Comparison of ENCODE assay signal across 20 cellular contexts in genomic region chr19:53951947-53952346, GRCh38. TPM values are rescaled to one million over a fixed set of nuclear protein-coding genes. Genes with fewer than 3 reads are reported as not detected.
DNase-seq lines count a peak whose midpoint lies in the region; ATAC-seq and TF ChIP-seq lines count a peak whose summit lies in the region.
"Had no signal": no experiment of that assay in that cellular context is flagged by ENCODE, and none has a peak within 500 bp of the region (broad histone marks: within the 10 kb centered on the region; RNA-seq: fewer than 3 reads in every experiment).

No MANE protein-coding gene starts in this region.

- H3K79me1 ChIP-seq in trophoblast cell (ENCODE audit: low read length): no peaks in the 10 kb centered on the region

- no peak overlapping the region for H2BK120ac ChIP-seq in trophoblast cell (ENCODE audit: insufficient read depth, low read length, poor library complexity)

- TF ChIP-seq CTCF in endothelial cell (IDR thresholded peaks at IDR 0.05; ENCODE audit: unreplicated experiment): no peak

- no peaks in the 10 kb centered on the region for H3K9me3 Mint-ChIP-seq in endothelial cell (ENCODE audit: unreplicated experiment)

- no peaks in the 10 kb centered on the region for H4K20me1 ChIP-seq in BLaER1 treated with 17β-estradiol and CSF1 and Interleukin-3, amounts not matched to agents 10 nM and 100 nM

- no peak overlapping the region for H4K8ac ChIP-seq in trophoblast cell (ENCODE audit: low read depth, low read length)

- no peak overlapping the region for H3K18ac ChIP-seq in trophoblast cell (ENCODE audit: low read length)

- peaks cover 13% of the 10 kb centered on the region for H3K4me1 Mint-ChIP-seq in endothelial cell (ENCODE audit: unreplicated experiment)
- H3K4me1 Mint-ChIP-seq: CD4-positive, CD25-positive, alpha-beta regulatory T cell; CD8-positive, alpha-beta memory T cell had no signal

- no CpG with 5 or more reads among the region's 9 CpGs for WGBS in trophoblast cell (ENCODE audit: extremely low coverage, insufficient coverage, insufficient read length)

- no peak overlapping the region for H2AFZ ChIP-seq in trophoblast cell (ENCODE audit: insufficient read depth, low read length, poor library complexity)

- peaks cover 15 to 29% (median 25%) of the 10 kb centered on the region in 10 experiments for H3K4me1 ChIP-seq in BLaER1 treated with 17β-estradiol and CSF1 and Interleukin-3, amounts not matched to agents 10 nM and 100 nM
- H3K4me1 ChIP-seq in trophoblast cell (ENCODE audit: control insufficient read depth in 1 of 2, insufficient read depth in 2 of 2, low read length in 2 of 2): no peaks in the 10 kb centered on the region

- H3K79me2 ChIP-seq in trophoblast cell (ENCODE audit: control insufficient read depth, insufficient read depth, low read length, poor library complexity): no peaks in the 10 kb centered on the region

- H2BK12ac ChIP-seq in trophoblast cell (ENCODE audit: low read length): no peak overlapping the region

- H3K27me3 Mint-ChIP-seq in endothelial cell (ENCODE audit: unreplicated experiment): peaks cover 5% of the 10 kb centered on the region

- H3K4me2 ChIP-seq in BLaER1 treated with 17β-estradiol and CSF1 and Interleukin-3, amounts not matched to agents 10 nM and 100 nM: peak overlapping the region; percentile 53 to 74 (median 66)
- H3K4me2 ChIP-seq in trophoblast cell (ENCODE audit: low read length): no peak overlapping the region
- H3K4me2 ChIP-seq: KMS-11 had no signal

- H3K27me3 ChIP-seq in BLaER1 treated with 17β-estradiol and CSF1 and Interleukin-3, amounts not matched to agents 10 nM and 100 nM: peaks cover under 1 to 13% (median 11%) of the 10 kb centered on the region in 11 experiments
- H3K27me3 ChIP-seq in trophoblast cell (ENCODE audit: insufficient read depth, low read length): no peaks in the 10 kb centered on the region

- CTCF ChIA-PET in HEK293T (lab: Yijun Ruan, JAX): interaction anchor here (1.3 kb wide), 1 partner anchor 10 kb away, joined by 3 read pairs; no protein-coding TSS in a partner anchor

- no peak overlapping the region for H4K91ac ChIP-seq in trophoblast cell (ENCODE audit: low read depth, low read length)

- H3K9me3 ChIP-seq in BLaER1 treated with 17β-estradiol and CSF1 and Interleukin-3, amounts not matched to agents 10 nM and 100 nM (replicated peaks in 1 of 11): no peaks in the 10 kb centered on the region; a peak in 1 of 22 replicates
- H3K9me3 ChIP-seq in trophoblast cell (ENCODE audit: insufficient read depth, low read depth, low read length): peaks cover 2% of the 10 kb centered on the region

- H3K23ac ChIP-seq in trophoblast cell (ENCODE audit: low read length): peak overlapping the region; percentile 22

- peak overlapping the region in 9 of 11 experiments; percentile 41 to 72 (median 61); a peak in 16 of 22 replicates for H3K27ac ChIP-seq in BLaER1 treated with 17β-estradiol and CSF1 and Interleukin-3, amounts not matched to agents 10 nM and 100 nM
- H3K27ac ChIP-seq in trophoblast cell (ENCODE audit: low read depth, low read length): no peak overlapping the region
- H3K27ac ChIP-seq: KMS-11 had no signal

- H3K4me3 ChIP-seq in BLaER1 treated with 17β-estradiol and CSF1 and Interleukin-3, amounts not matched to agents 10 nM and 100 nM: no peak overlapping the region
- H3K4me3 ChIP-seq in trophoblast cell (ENCODE audit: low read depth, low read length): no peak overlapping the region
- H3K4me3 ChIP-seq: GM12878 had no signal

- no peak for ATAC-seq in HG02885 (IDR thresholded peaks at IDR 0.05; ENCODE audit: poor library complexity, unreplicated experiment)
- ATAC-seq in GM21390 (IDR thresholded peaks at IDR 0.05; ENCODE audit: unreplicated experiment): no peak
- ATAC-seq: GM12878 had no signal

- no peak overlapping the region for H2BK5ac ChIP-seq in trophoblast cell (ENCODE audit: low read depth, low read length, poor library complexity)

- H4K12ac ChIP-seq in trophoblast cell (ENCODE audit: low read depth, low read length): no peak overlapping the region

- peak overlapping the region; percentile 76 for H3K27ac Mint-ChIP-seq in endothelial cell (ENCODE audit: unreplicated experiment)
- H3K27ac Mint-ChIP-seq: CD4-positive, CD25-positive, alpha-beta regulatory T cell; CD8-positive, alpha-beta memory T cell had no signal

- H3K4me3 Mint-ChIP-seq in endothelial cell (ENCODE audit: unreplicated experiment): peak overlapping the region; percentile 33
- H3K4me3 Mint-ChIP-seq: CD4-positive, CD25-positive, alpha-beta regulatory T cell; CD8-positive, alpha-beta memory T cell had no signal

- no peak for DNase-seq in HEK293T (ENCODE audit: extremely low spot score)
- no peak for DNase-seq in endothelial cell (ENCODE audit: low spot score)
- no peak for DNase-seq in trophoblast cell
- no peak for DNase-seq in SIG-M5 (lab: John Stamatoyannopoulos, UW)
- DNase-seq in NCI-H146 treated with DMSO at 0.1 percent for 48 hours (lab: John Stamatoyannopoulos, UW; ENCODE audit: unreplicated experiment): no peak
- DNase-seq: AML-193; CD4-positive, CD25-positive, alpha-beta regulatory T cell; CD8-positive, alpha-beta memory T cell; COR-L47; DMS 273 treated with DMSO at 0.1 percent for 48 hours; DMS53; DND-41; EL had no signal

- no peaks in the 10 kb centered on the region for H3K36me3 ChIP-seq in BLaER1 treated with 17β-estradiol and CSF1 and Interleukin-3, amounts not matched to agents 10 nM and 100 nM
- no peaks in the 10 kb centered on the region for H3K36me3 ChIP-seq in trophoblast cell (ENCODE audit: control insufficient read depth in 1 of 2, insufficient read depth in 2 of 2, low read length in 2 of 2)

- no peak overlapping the region for H2AK5ac ChIP-seq in trophoblast cell (ENCODE audit: low read length)

- POLR2A ChIA-PET in HEK293T (lab: Yijun Ruan, JAX): interaction anchor here (1.0 kb wide), 1 partner anchor 73 kb away, joined by 4 read pairs; no protein-coding TSS in a partner anchor

- H3K14ac ChIP-seq in trophoblast cell (ENCODE audit: low read length): no peak overlapping the region

- no peak overlapping the region for H3K4ac ChIP-seq in trophoblast cell (ENCODE audit: low read depth, low read length)

- peaks cover 3% of the 10 kb centered on the region for H3K36me3 Mint-ChIP-seq in endothelial cell (ENCODE audit: low read depth, unreplicated experiment)
- H3K36me3 Mint-ChIP-seq: CD4-positive, CD25-positive, alpha-beta regulatory T cell; CD8-positive, alpha-beta memory T cell had no signal

- peak overlapping the region in 4 of 11 experiments; percentile 21 to 51 (median 39); a peak in 2 of 22 replicates for H3K9ac ChIP-seq in BLaER1 treated with 17β-estradiol and CSF1 and Interleukin-3, amounts not matched to agents 10 nM and 100 nM
- no peak overlapping the region for H3K9ac ChIP-seq in trophoblast cell (ENCODE audit: low read length)
- H3K9ac ChIP-seq: KMS-11 had no signal

TF ChIP-seq in HEK293T, 16 proteins besides CTCF, POLR2A, EP300 and RAD21:
- peak; percentile 25; the same call in 1 of the 2 replicates for TF ChIP-seq PKNOX1 (IDR thresholded peaks at IDR 0.05)
- TF ChIP-seq FOXK2 (IDR thresholded peaks at IDR 0.05): no peak

RNA-seq across cellular contexts. Expression of gene CACNG8, which starts 10.8 kb away (rescaled TPM):
- total RNA-seq in endothelial cell (ENCODE audit: unreplicated experiment): 12.9 TPM
- polyA plus RNA-seq in trophoblast cell (2013): 0.06 and 0.10 TPM in 2 replicates
- total RNA-seq: CD4-positive, CD25-positive, alpha-beta regulatory T cell; CD8-positive, alpha-beta memory T cell; GM12878 had no signal
- polyA plus RNA-seq: CD4-positive, CD25-positive, alpha-beta regulatory T cell; CD8-positive, alpha-beta memory T cell; GM12878 had no signal

RNA-seq across cellular contexts. Expression of gene CACNG6, which starts 39.5 kb away (rescaled TPM):
- 0.21 TPM for total RNA-seq in endothelial cell (ENCODE audit: unreplicated experiment)
- polyA plus RNA-seq in trophoblast cell (2013): 0.03 and 0.04 TPM in 2 replicates
- total RNA-seq: CD4-positive, CD25-positive, alpha-beta regulatory T cell; CD8-positive, alpha-beta memory T cell; G401; GM12878 had no signal
- polyA plus RNA-seq: CD4-positive, CD25-positive, alpha-beta regulatory T cell; CD8-positive, alpha-beta memory T cell had no signal

RNA-seq across cellular contexts. Expression of gene CACNG7, which starts 42.9 kb away (rescaled TPM):
- total RNA-seq in endothelial cell (ENCODE audit: unreplicated experiment): 0.51 TPM
- 0.04 and 0.08 TPM in 2 replicates for polyA plus RNA-seq in trophoblast cell (2013)
- total RNA-seq: CD4-positive, CD25-positive, alpha-beta regulatory T cell; CD8-positive, alpha-beta memory T cell; GM12878; HT-29 had no signal
- polyA plus RNA-seq: CD4-positive, CD25-positive, alpha-beta regulatory T cell; CD8-positive, alpha-beta memory T cell; GM12878 had no signal
